15 cellular contexts compared by ENCODE assay signal in the genomic region with DNA sequence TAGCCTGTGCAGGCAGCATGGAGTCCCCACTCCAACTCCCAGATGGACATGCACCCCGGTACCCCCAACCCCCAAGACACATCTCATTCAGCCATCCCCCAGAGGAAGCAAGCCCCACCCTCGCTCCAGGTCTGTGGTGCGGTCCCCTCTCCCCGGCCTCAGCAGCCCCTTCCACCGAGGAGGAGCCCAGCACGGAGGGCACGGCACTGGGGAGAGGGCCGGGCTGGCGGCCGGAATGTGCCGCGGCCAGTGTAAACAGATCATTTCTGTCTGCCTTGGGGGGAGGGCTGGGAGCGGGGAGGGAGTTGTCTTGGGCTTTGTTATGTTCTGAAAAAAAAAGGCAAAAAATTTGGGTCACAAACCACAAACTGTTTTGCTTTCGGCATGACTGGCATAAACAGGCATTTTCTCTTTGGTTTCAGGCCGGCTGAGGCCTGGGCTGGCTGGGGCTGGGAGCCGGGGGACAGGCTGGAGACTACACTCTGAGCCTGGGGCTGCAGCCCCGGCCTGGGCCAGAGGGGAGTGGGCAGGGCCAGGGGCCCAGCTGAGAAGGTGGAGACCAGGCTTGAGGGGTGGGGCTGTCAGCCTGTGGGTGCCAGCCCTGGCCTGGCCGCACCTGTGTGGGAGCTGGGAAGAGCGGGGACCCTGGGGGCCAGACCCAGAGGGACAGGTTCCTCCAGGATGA. TPM values are rescaled to one million over a fixed set of nuclear protein-coding genes. Genes with fewer than 3 reads are reported as not detected.
DNase-seq lines count a peak whose midpoint lies in the region; ATAC-seq and TF ChIP-seq lines count a peak whose summit lies in the region.
"Had no signal": no experiment of that assay in that cellular context is flagged by ENCODE, and none has a peak within 500 bp of the region (broad histone marks: within the 10 kb centered on the region; RNA-seq: fewer than 3 reads in every experiment).

No MANE protein-coding gene starts in this region.

- H3K4me1 ChIP-seq in BLaER1 (peaks cover 7% of the 10 kb centered on the region), PC-3 (ENCODE audit: insufficient read depth, low read length) (peaks cover 7% of the 10 kb centered on the region; the same call in 1 of the 2 replicates), trophoblast cell (ENCODE audit: control insufficient read depth in 1 of 2, insufficient read depth in 2 of 2, low read length in 2 of 2) (peaks cover 0 to 3% of the 10 kb centered on the region in 2 experiments)

- peaks cover 1% of the 10 kb centered on the region for H3K36me3 Mint-ChIP-seq in progenitor cell of endocrine pancreas (ENCODE audit: insufficient read depth)
- H3K36me3 Mint-ChIP-seq: CD4-positive, CD25-positive, alpha-beta regulatory T cell had no signal

- H2BK5ac ChIP-seq in trophoblast cell (ENCODE audit: low read depth, low read length, poor library complexity) = no peak overlapping the region

- H3K4ac ChIP-seq in trophoblast cell (ENCODE audit: low read depth, low read length) = no peak overlapping the region

- peak overlapping the region; percentile 59 for H2AFZ ChIP-seq in PC-3 (ENCODE audit: low read length)
- no peak overlapping the region for H2AFZ ChIP-seq in trophoblast cell (ENCODE audit: insufficient read depth, low read length, poor library complexity)

- POLR2A ChIA-PET in PC-3 (lab: Charles Lee; ENCODE audit: unreplicated experiment) = no interaction called here

- no peak overlapping the region for H2AK5ac ChIP-seq in trophoblast cell (ENCODE audit: low read length)

- no peak overlapping the region for H4K91ac ChIP-seq in trophoblast cell (ENCODE audit: low read depth, low read length)

- H3K27ac Mint-ChIP-seq in progenitor cell of endocrine pancreas = peak overlapping the region; percentile 87
- H3K27ac Mint-ChIP-seq: activated B cell treated with CpG ODN at 0.5 μM for 24 hours had no signal

- DNase-seq in PC-3 (peak; percentile 30), fibroblast of peridontal ligament (ENCODE audit: extremely low read depth) (peak; percentile 63), progenitor cell of endocrine pancreas (ENCODE audit: low spot score, unreplicated experiment) (peak; percentile 18), NCI-H524 (lab: John Stamatoyannopoulos, UW) (no peak), trophoblast cell (no peak), SW 1271 (lab: John Stamatoyannopoulos, UW) (no peak)
- DNase-seq: activated B cell treated with CpG ODN at 0.5 μM for 24 hours; amygdala; CD4-positive, CD25-positive, alpha-beta regulatory T cell; midbrain; NCI-H2081 treated with DMSO at 0.1 percent for 48 hours; NK-92 treated with Interleukin-12 subunit alpha and Interleukin-12 subunit beta, amount 100 ng/mL, for 24 hours had no signal

- H3K23ac ChIP-seq in trophoblast cell (ENCODE audit: low read length) = no peak overlapping the region

- H3K4me2 ChIP-seq in BLaER1 = peak overlapping the region; percentile 42
- peak overlapping the region; percentile 61 for H3K4me2 ChIP-seq in PC-3 (ENCODE audit: low read length)
- no peak overlapping the region for H3K4me2 ChIP-seq in trophoblast cell (ENCODE audit: low read length)

- H3K79me1 ChIP-seq in trophoblast cell (ENCODE audit: low read length) = no peaks in the 10 kb centered on the region

- no peaks in the 10 kb centered on the region for H3K9me2 ChIP-seq in PC-3 (replicated peaks; ENCODE audit: low read length)

- H4K20me1 ChIP-seq in BLaER1 (no peaks in the 10 kb centered on the region), PC-3 (ENCODE audit: low read length) (no peaks in the 10 kb centered on the region)

- ATAC-seq in PC-3 (peak; percentile 76), HG02798 (IDR thresholded peaks at IDR 0.05; ENCODE audit: poor library complexity, unreplicated experiment) (no peak)

- BruUV-seq in PC-3 (replicated peaks; lab: Mats Ljungman, UMichigan) = no TSS peak

- no peak overlapping the region for H3K18ac ChIP-seq in trophoblast cell (ENCODE audit: low read length)

- H3K79me2 ChIP-seq in PC-3 (ENCODE audit: low read length) (no peaks in the 10 kb centered on the region), trophoblast cell (ENCODE audit: control insufficient read depth, insufficient read depth, low read length, poor library complexity) (no peaks in the 10 kb centered on the region)

- peaks cover 18% of the 10 kb centered on the region for H3K4me1 Mint-ChIP-seq in progenitor cell of endocrine pancreas (ENCODE audit: low read depth)
- H3K4me1 Mint-ChIP-seq: activated B cell treated with CpG ODN at 0.5 μM for 24 hours; CD4-positive, CD25-positive, alpha-beta regulatory T cell had no signal

- no peak overlapping the region for H3K14ac ChIP-seq in trophoblast cell (ENCODE audit: low read length)

- H3K36me3 ChIP-seq in BLaER1 (no peaks in the 10 kb centered on the region), PC-3 (ENCODE audit: low read depth, low read length) (no peaks in the 10 kb centered on the region), trophoblast cell (ENCODE audit: control insufficient read depth in 1 of 2, insufficient read depth in 2 of 2, low read length in 2 of 2) (no peaks in the 10 kb centered on the region)

- H3K4me3 ChIP-seq in BLaER1 = no peak overlapping the region
- H3K4me3 ChIP-seq in PC-3 (ENCODE audit: low read length) = peak overlapping the region; percentile 11; the same call in 1 of the 2 replicates
- no peak overlapping the region for H3K4me3 ChIP-seq in trophoblast cell (ENCODE audit: low read depth, low read length)
- H3K4me3 ChIP-seq: SK-N-MC had no signal

- no peaks in the 10 kb centered on the region for H3F3A ChIP-seq in PC-3 (ENCODE audit: low read length, unreplicated experiment)

- H3K27me3 Mint-ChIP-seq in progenitor cell of endocrine pancreas = peaks cover 9% of the 10 kb centered on the region

- H2BK12ac ChIP-seq in trophoblast cell (ENCODE audit: low read length) = no peak overlapping the region

- no peak overlapping the region for H4K12ac ChIP-seq in trophoblast cell (ENCODE audit: low read depth, low read length)

- H3K27ac ChIP-seq in BLaER1 (no peak overlapping the region), PC-3 (ENCODE audit: low read length) (no peak overlapping the region), trophoblast cell (ENCODE audit: low read depth, low read length) (no peak overlapping the region)
- H3K27ac ChIP-seq: SK-N-MC had no signal

- no peaks in the 10 kb centered on the region for H3K9me3 ChIP-seq in BLaER1
- no peaks in the 10 kb centered on the region for H3K9me3 ChIP-seq in PC-3 (ENCODE audit: low read length)
- H3K9me3 ChIP-seq in trophoblast cell (ENCODE audit: insufficient read depth, low read depth, low read length) = peaks cover 7% of the 10 kb centered on the region

- H3K4me3 Mint-ChIP-seq in progenitor cell of endocrine pancreas (ENCODE audit: low read depth) = no peak overlapping the region
- H3K4me3 Mint-ChIP-seq: activated B cell treated with CpG ODN at 0.5 μM for 24 hours; CD4-positive, CD25-positive, alpha-beta regulatory T cell had no signal

- no peaks in the 10 kb centered on the region for H3K27me3 ChIP-seq in BLaER1
- H3K27me3 ChIP-seq in PC-3 (ENCODE audit: low read length) = no peaks in the 10 kb centered on the region
- peaks cover 2% of the 10 kb centered on the region for H3K27me3 ChIP-seq in trophoblast cell (ENCODE audit: insufficient read depth, low read length)

- WGBS in trophoblast cell (ENCODE audit: extremely low coverage, insufficient coverage, insufficient read length) = no CpG with 5 or more reads among the region's 19 CpGs

- H4K8ac ChIP-seq in trophoblast cell (ENCODE audit: low read depth, low read length) = no peak overlapping the region

- intact Hi-C loops in PC-3 (cut with micrococcal nuclease) = no loop called here

- H2BK120ac ChIP-seq in trophoblast cell (ENCODE audit: insufficient read depth, low read length, poor library complexity) = no peak overlapping the region

- TF ChIP-seq CTCF in PC-3 (conservative IDR thresholded peaks at IDR 0.05; ENCODE audit: low read depth, low read length) = no peak
- no peak for TF ChIP-seq CTCF in progenitor cell of endocrine pancreas (IDR thresholded peaks at IDR 0.05; ENCODE audit: unreplicated experiment)

- H3K9me3 Mint-ChIP-seq in progenitor cell of endocrine pancreas (ENCODE audit: low read depth) = peaks cover 4% of the 10 kb centered on the region
- H3K9me3 Mint-ChIP-seq: activated B cell treated with CpG ODN at 0.5 μM for 24 hours had no signal

- CTCF ChIA-PET in PC-3 (lab: Charles Lee) = no interaction called here

- H3K9ac ChIP-seq in BLaER1 (no peak overlapping the region), PC-3 (ENCODE audit: low read length) (no peak overlapping the region), trophoblast cell (ENCODE audit: low read length) (no peak overlapping the region)

RNA-seq across cellular contexts. Expression of gene IGF2, which starts 16.8 kb away (rescaled TPM):
- 5.0 and 5.1 TPM in 2 replicates for total RNA-seq in PC-3 (2014; rRNA removed)
- total RNA-seq in progenitor cell of endocrine pancreas = 4,678 and 5,100 TPM in 2 replicates
- 1,002 and 1,117 TPM in 2 replicates for polyA plus RNA-seq in trophoblast cell (2013)
- total RNA-seq: activated B cell treated with CpG ODN at 0.5 μM for 24 hours had no signal
- polyA plus RNA-seq: CD4-positive, CD25-positive, alpha-beta regulatory T cell had no signal

RNA-seq across cellular contexts. Expression of gene INS, which starts 38.6 kb away (rescaled TPM):
- total RNA-seq in PC-3 (2014; rRNA removed) (not detected in 2 replicates), progenitor cell of endocrine pancreas (68.7 and 75.2 TPM in 2 replicates)
- polyA plus RNA-seq in trophoblast cell (2013) = not detected in 2 replicates
- total RNA-seq: activated B cell treated with CpG ODN at 0.5 μM for 24 hours; CD4-positive, CD25-positive, alpha-beta regulatory T cell had no signal
- polyA plus RNA-seq: CD4-positive, CD25-positive, alpha-beta regulatory T cell had no signal

RNA-seq across cellular contexts. Expression of gene TH, which starts 49.3 kb away (rescaled TPM):
- total RNA-seq in PC-3 (2014; rRNA removed) (8.3 and 11.2 TPM in 2 replicates), progenitor cell of endocrine pancreas (0.53 and 1.1 TPM in 2 replicates)
- polyA plus RNA-seq in trophoblast cell (2013) = 0.03 TPM in 2 replicates
- total RNA-seq: activated B cell treated with CpG ODN at 0.5 μM for 24 hours; CD4-positive, CD25-positive, alpha-beta regulatory T cell had no signal
- polyA plus RNA-seq: CD4-positive, CD25-positive, alpha-beta regulatory T cell had no signal

Comparison
In these comparisons a context has a peak if more than half of its experiments do, and no peak if none do; other contexts are left out.
1. DNase-seq: peak in PC-3 (single experiment), fibroblast of peridontal ligament (single experiment) and progenitor cell of endocrine pancreas (single experiment); none in NCI-H524 (0 of 2), trophoblast cell (0 of 2) and SW 1271 (0 of 2).
2. RNA of gene IGF2, which starts 16.8 kb away (total RNA-seq): 4,678 to 5,100 TPM in progenitor cell of endocrine pancreas; 5.0 to 5.1 TPM in PC-3; every median in the first group is over 100 times any median in the second.
3. RNA of gene INS, which starts 38.6 kb away (total RNA-seq): 68.7 to 75.2 TPM in progenitor cell of endocrine pancreas; not detected in PC-3; every median in the first group is over 10 times any median in the second.